ENCODE assay signal across 22 cellular contexts in genomic region chr4:41424541-41424940, GRCh38.
"Had no signal": no experiment of that assay in that cellular context is flagged by ENCODE, and none has a peak within 500 bp of the region (broad histone marks: within the 10 kb centered on the region; RNA-seq: fewer than 3 reads in every experiment).

No MANE protein-coding gene starts in this region.

- H3K36me3 Mint-ChIP-seq: activated naive CD8-positive, alpha-beta T cell; T-cell had no signal

- H3K27ac Mint-ChIP-seq: activated naive CD8-positive, alpha-beta T cell; endodermal cell; nephron; T-cell; T-helper 2 cell treated with Interferon-gamma antibody and Interleukin-4, amounts not matched to agents 5 μg/mL and 100 μg/mL, for 36 hours had no signal

- H3K27ac ChIP-seq: breast epithelium, colonic mucosa, foreskin keratinocyte, neutrophil, ovary, suprapubic skin, transverse colon, vagina had no signal

- H3K27me3 Mint-ChIP-seq: central memory CD8-positive, alpha-beta T cell; T-cell had no signal

- H3K4me3 Mint-ChIP-seq: activated naive CD8-positive, alpha-beta T cell; central memory CD8-positive, alpha-beta T cell; endodermal cell; nephron; T-cell; T-helper 2 cell treated with Interferon-gamma antibody and Interleukin-4, amounts not matched to agents 5 μg/mL and 100 μg/mL, for 36 hours had no signal

- ATAC-seq: foreskin keratinocyte; left lobe of liver; right cardiac atrium; stimulated activated naive CD8-positive, alpha-beta T cell treated with anti-CD3 and anti-CD28 coated beads, Interleukin-15, Interleukin-2, amounts not matched to agents 100 U/mL and 50 U/mL, for 24 hours; T-cell had no signal

- DNase-seq: activated T-cell treated with anti-CD3 and anti-CD28 coated beads, Interleukin-2, amount 50 U/mL, for 1 hour; adrenal gland; colonic mucosa; endodermal cell; erythroblast; foreskin keratinocyte; ovary; right cardiac atrium; stimulated activated CD4-positive, alpha-beta T cell treated with anti-CD3 and anti-CD28 coated beads, Interleukin-12 subunit alpha, Interleukin-12 subunit beta, amount 100 ng/mL, for 4 hours; stimulated activated CD4-positive, alpha-beta T cell treated with anti-CD3 and anti-CD28 coated beads, Interleukin-4, amount 100 ng/mL, for 4 hours; stimulated activated naive CD8-positive, alpha-beta T cell treated with anti-CD3 and anti-CD28 coated beads, Interleukin-15, Interleukin-2, amounts not matched to agents 100 U/mL and 50 U/mL, for 24 hours; T-cell; transverse colon had no signal

- H3K9me3 Mint-ChIP-seq: nephron; T-helper 2 cell treated with Interferon-gamma antibody and Interleukin-4, amounts not matched to agents 5 μg/mL and 100 μg/mL, for 36 hours had no signal

- H3K4me1 Mint-ChIP-seq: central memory CD8-positive, alpha-beta T cell; T-cell had no signal
